8 cellular contexts compared by ENCODE assay signal in genomic region chr22:41946360-41947180, GRCh38. TPM values are rescaled to one million over a fixed set of nuclear protein-coding genes. Genes with fewer than 3 reads are reported as not detected.
DNase-seq lines count a peak whose midpoint lies in the region; ATAC-seq, FAIRE-seq and TF ChIP-seq lines count a peak whose summit lies in the region.

Gene CENPM (minus strand): TSS chr22:41947152. CDS start chr22:41947076, 76 bp downstream.

- peak within 1 kb of the TSS; percentile 97 for H3K27ac ChIP-seq in DND-41 (ENCODE audit: low read length)
- H3K27ac ChIP-seq in KMS-11, result peak within 1 kb of the TSS; percentile 75
- H3K27ac ChIP-seq in esophagus muscularis mucosa (replicated peaks in 1 of 4), result peak within 1 kb of the TSS; percentile 53 to 60 (median 56)
- H3K27ac ChIP-seq in muscle layer of colon (ENCODE audit: low read depth, low read length), result peak within 1 kb of the TSS; percentile 12

- TF ChIP-seq CTCF in DND-41 (IDR thresholded peaks at IDR 0.05; ENCODE audit: borderline replicate concordance, extremely low read depth, low read length, poor library complexity, severe bottlenecking), result peak; percentile 37
- TF ChIP-seq CTCF in KMS-11 (conservative IDR thresholded peaks at IDR 0.05; ENCODE audit: low read depth, low read length), result 0 out of 2 replicates have a peak, but pooled peaks have one; percentile 15
- peak in 1 of 3 experiments; percentile 17 for TF ChIP-seq CTCF in esophagus muscularis mucosa (IDR thresholded peaks at IDR 0.05)

- H3K4me1 ChIP-seq in DND-41 (ENCODE audit: insufficient read depth, low read length), result peaks cover 65% of the 10 kb centered on the region
- H3K4me1 ChIP-seq in KMS-11 (ENCODE audit: low read depth, poor library complexity, severe bottlenecking), result peaks cover 23% of the 10 kb centered on the region
- H3K4me1 ChIP-seq in esophagus muscularis mucosa, result peaks cover 11 to 20% (median 18%) of the 10 kb centered on the region in 4 donors
- no peaks in the 10 kb centered on the region for H3K4me1 ChIP-seq in muscle layer of colon (ENCODE audit: insufficient read depth, low read length)

- H3K79me2 ChIP-seq in DND-41 (ENCODE audit: insufficient read depth, low read length), result peaks cover 62% of the 10 kb centered on the region
- peaks cover 27% of the 10 kb centered on the region for H3K79me2 ChIP-seq in KMS-11 (ENCODE audit: insufficient read depth, low read depth)

- TF ChIP-seq POLR2A in esophagus muscularis mucosa (IDR thresholded peaks at IDR 0.05; ENCODE audit: low read depth), result no peak

- TF ChIP-seq EP300 in esophagus muscularis mucosa (IDR thresholded peaks at IDR 0.05), result no peak

- H3K9ac ChIP-seq in DND-41 (ENCODE audit: low read depth, low read length) (peak within 1 kb of the TSS; percentile 92), KMS-11 (peak within 1 kb of the TSS; percentile 89), muscle layer of colon (ENCODE audit: low read length) (no peak within 1 kb of the TSS)

- intact Hi-C loops in esophagus muscularis mucosa (cut with DNase I), result no loop called here

- peaks cover 39% of the 10 kb centered on the region for H3K36me3 ChIP-seq in DND-41 (ENCODE audit: insufficient read depth, low read length)
- H3K36me3 ChIP-seq in KMS-11 (ENCODE audit: insufficient read depth), result peaks cover 3% of the 10 kb centered on the region; the same call in 1 of the 2 replicates
- H3K36me3 ChIP-seq in esophagus muscularis mucosa, result no peaks in the 10 kb centered on the region
- H3K36me3 ChIP-seq in muscle layer of colon (ENCODE audit: insufficient read depth, low read length), result no peaks in the 10 kb centered on the region

- FAIRE-seq in RCC 7860 (lab: Jason Lieb, UNC), result peak; percentile 77

- H3K9me3 ChIP-seq in DND-41 (ENCODE audit: insufficient read depth, low read length, severe bottlenecking) (no peaks in the 10 kb centered on the region), esophagus muscularis mucosa (no peaks in the 10 kb centered on the region), muscle layer of colon (ENCODE audit: low read length) (no peaks in the 10 kb centered on the region)

- peaks cover 20% of the 10 kb centered on the region for H4K20me1 ChIP-seq in DND-41 (ENCODE audit: insufficient read depth, low read length)
- H4K20me1 ChIP-seq in KMS-11 (ENCODE audit: insufficient read depth), result no peaks in the 10 kb centered on the region; the same call in 1 of the 2 replicates

- H2AFZ ChIP-seq in DND-41 (ENCODE audit: low read depth, low read length), result peak within 1 kb of the TSS; percentile 78
- peak within 1 kb of the TSS; percentile 84 for H2AFZ ChIP-seq in KMS-11 (ENCODE audit: low read depth)

- 0% methylated on average over 17 of the region's 63 CpGs for WGBS in esophagus muscularis mucosa

- peak; percentile 97 for DNase-seq in DND-41
- DNase-seq in RCC 7860 (ENCODE audit: low spot score), result peak; percentile 90
- peak; percentile 97 to 98 for DNase-seq in activated T-cell treated with anti-CD3 and anti-CD28 coated beads, Interleukin-2, amount 50 U/mL, for 48 hours
- peak; percentile 98 for DNase-seq in esophagus muscularis mucosa (ENCODE audit: extremely low spot score)
- DNase-seq in stimulated activated CD8-positive, alpha-beta memory T cell treated with anti-CD3 and anti-CD28 coated beads, Interleukin-7, amount 100 ng/mL, for 1 hour (ENCODE audit: low read depth in 2 of 2), result peak; percentile 66 to 68

- H3K4me3 ChIP-seq in DND-41 (ENCODE audit: low read depth in 1 of 2, low read length in 2 of 2), result peak within 1 kb of the TSS; percentile 82 to 88
- H3K4me3 ChIP-seq in KMS-11 (IDR thresholded peaks at IDR 0.05; ENCODE audit: insufficient read depth, low read depth, low read length), result no peak within 1 kb of the TSS
- H3K4me3 ChIP-seq in esophagus muscularis mucosa, result peak within 1 kb of the TSS; percentile 64 to 79 (median 68)
- H3K4me3 ChIP-seq in muscle layer of colon (ENCODE audit: low read depth in 1 of 2, low read length in 2 of 2), result peak within 1 kb of the TSS; percentile 49 to 67

- ATAC-seq in DND-41 (ENCODE audit: insufficient read depth, low read depth) (peak; percentile 94), GM21737 (IDR thresholded peaks at IDR 0.05; ENCODE audit: unreplicated experiment) (peak; percentile 70)

- H3K4me2 ChIP-seq in DND-41 (ENCODE audit: insufficient read depth, low read length) (peak within 1 kb of the TSS; percentile 99), KMS-11 (peak within 1 kb of the TSS; percentile 81)

- H3K27me3 ChIP-seq in DND-41 (ENCODE audit: insufficient read depth, low read length, poor library complexity) (no peaks in the 10 kb centered on the region), KMS-11 (ENCODE audit: insufficient read depth, low read depth) (no peaks in the 10 kb centered on the region), esophagus muscularis mucosa (peaks cover 0 to 16% (median 0%) of the 10 kb centered on the region in 4 donors), muscle layer of colon (ENCODE audit: control insufficient read depth in 1 of 2, insufficient read depth in 2 of 2, low read length in 2 of 2) (peaks cover 0 to 10% of the 10 kb centered on the region in 2 donors)

RNA-seq across cellular contexts. Expression of gene CENPM, which starts in this region (rescaled TPM):
- total RNA-seq in esophagus muscularis mucosa, result not detected

Comparison
In these comparisons a context has a peak if more than half of its experiments do, and no peak if none do; other contexts are left out.
1. Peak in DNase-seq, H3K4me3 ChIP-seq and H3K27ac ChIP-seq in esophagus muscularis mucosa; RNA of the gene not detected or under 1 TPM.
2. H3K27ac ChIP-seq: peak in every context shown above with its lines; median percentile 97 in DND-41; 75 in KMS-11; 56 in esophagus muscularis mucosa; 12 in muscle layer of colon.